Comparison of ENCODE assay signal across 18 cellular contexts in the genomic region with DNA sequence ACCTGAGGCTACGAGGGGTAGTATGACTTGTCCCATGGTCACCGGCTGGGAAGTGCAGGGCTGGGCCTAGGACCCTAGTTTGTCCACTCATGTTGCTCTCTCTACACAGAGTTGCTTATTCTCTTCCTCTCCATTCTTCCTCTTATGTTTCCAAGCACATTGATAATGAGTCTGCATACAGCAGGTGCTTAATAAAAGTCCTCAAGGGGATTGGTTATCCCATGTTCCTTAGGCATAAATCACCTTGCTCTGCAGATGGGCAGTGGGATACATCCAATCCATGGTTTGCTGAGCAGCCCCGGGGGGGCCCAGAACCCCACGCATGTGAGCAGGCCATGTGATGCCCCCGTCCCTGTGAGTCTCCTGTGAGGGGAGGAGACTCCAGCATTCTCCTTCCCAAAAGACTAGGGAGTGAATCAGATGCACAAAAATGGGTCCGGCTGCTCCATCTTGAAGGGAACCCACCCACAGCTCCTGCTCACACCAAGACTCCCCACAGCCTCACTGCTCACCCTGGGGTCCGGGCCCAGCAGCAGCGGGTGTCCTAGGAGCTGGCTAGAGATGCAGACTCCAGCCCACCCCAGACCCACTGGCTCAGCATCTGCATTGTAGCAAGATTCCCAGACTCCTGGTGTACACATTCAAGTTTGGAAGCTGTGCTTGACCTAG.
"Had no signal": no experiment of that assay in that cellular context is flagged by ENCODE, and none has a peak within 500 bp of the region (broad histone marks: within the 10 kb centered on the region; RNA-seq: fewer than 3 reads in every experiment).

No MANE protein-coding gene starts in this region.

- H3K27me3 ChIP-seq: body of pancreas had no signal

- ATAC-seq: body of pancreas, natural killer cell, T-helper 17 cell had no signal

- H3K4me3 Mint-ChIP-seq: activated CD4-positive, alpha-beta memory T cell treated with anti-CD3 and anti-CD28 coated beads, Interleukin-2, amount 10 ng/mL, durations not matched to agents 7 days and 5 days; activated naive CD4-positive, alpha-beta T cell treated with anti-CD3 and anti-CD28 coated beads, Interleukin-2, amount 50 U/mL, for 24 hours; activated T-cell treated with anti-CD3 and anti-CD28 coated beads, Interleukin-2, amount 50 U/mL, for 24 hours; natural killer cell; T-helper 17 cell had no signal

- H3K36me3 ChIP-seq: left lung, thoracic aorta had no signal

- DNase-seq: activated CD4-positive, alpha-beta memory T cell treated with anti-CD3 and anti-CD28 coated beads, Interleukin-2, amount 10 ng/mL, durations not matched to agents 7 days and 5 days; activated CD4-positive, alpha-beta T cell treated with anti-CD3 and anti-CD28 coated beads for 4 hours; activated effector memory CD4-positive, alpha-beta T cell treated with Interleukin-2 at 50 U/mL for 16 hours; activated T-cell treated with anti-CD3 and anti-CD28 coated beads, Interleukin-2, amount 50 U/mL, for 24 hours; body of pancreas; effector memory CD4-positive, alpha-beta T cell; foreskin melanocyte; left lung; mesenchymal stem cell; natural killer cell; nucleus accumbens; stimulated activated CD4-positive, alpha-beta T cell treated with anti-CD3 and anti-CD28 coated beads, Interleukin-12 subunit alpha, Interleukin-12 subunit beta, amount 100 ng/mL, for 4 hours; stimulated activated CD4-positive, alpha-beta T cell treated with anti-CD3 and anti-CD28 coated beads, Interleukin-2, amount 100 ng/mL, for 24 hours; T-helper 17 cell had no signal

- H3K9me3 ChIP-seq: body of pancreas had no signal

- H3K27ac Mint-ChIP-seq: activated CD4-positive, alpha-beta memory T cell treated with anti-CD3 and anti-CD28 coated beads, Interleukin-2, amount 10 ng/mL, durations not matched to agents 7 days and 5 days; activated naive CD4-positive, alpha-beta T cell treated with anti-CD3 and anti-CD28 coated beads, Interleukin-2, amount 50 U/mL, for 24 hours; activated T-cell treated with anti-CD3 and anti-CD28 coated beads, Interleukin-2, amount 50 U/mL, for 24 hours; natural killer cell; progenitor cell of endocrine pancreas; T-helper 17 cell; WTC11 had no signal

- H3K4me3 ChIP-seq: body of pancreas, left lung, thoracic aorta had no signal

- H3K27ac ChIP-seq: left lung had no signal
